ENCODE assay signal across 8 cellular contexts in the genomic region with DNA sequence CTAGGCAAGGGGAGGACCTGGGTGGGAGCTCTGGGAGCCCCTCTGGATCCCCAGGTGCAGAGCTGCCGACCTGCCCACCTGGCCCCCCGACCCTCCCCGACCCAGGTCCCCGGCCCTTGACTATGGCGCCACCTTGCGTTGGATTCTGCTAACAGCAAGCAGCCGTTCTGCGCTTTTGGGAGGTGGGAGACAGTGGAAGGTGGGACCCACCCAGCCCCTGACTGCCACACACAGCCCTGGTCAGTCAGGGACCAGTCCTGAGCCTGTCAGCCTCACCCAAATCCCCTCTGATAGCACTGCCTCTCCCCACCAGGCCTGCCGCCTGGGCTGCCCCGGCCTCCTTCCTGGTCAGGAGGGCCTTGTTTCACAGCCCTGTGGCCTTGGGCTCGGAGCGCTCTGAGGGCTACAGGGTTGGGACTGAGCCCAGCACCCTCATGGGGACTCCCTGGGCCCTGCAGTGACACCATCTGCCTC.
DNase-seq lines count a peak whose midpoint lies in the region; ATAC-seq and TF ChIP-seq lines count a peak whose summit lies in the region.

No MANE protein-coding gene starts in this region.

- no peak for ATAC-seq in GM21737 (IDR thresholded peaks at IDR 0.05; ENCODE audit: unreplicated experiment)
- ATAC-seq in GM21381 (IDR thresholded peaks at IDR 0.05; ENCODE audit: unreplicated experiment), result no peak
- ATAC-seq in HG03039 (IDR thresholded peaks at IDR 0.05; ENCODE audit: unreplicated experiment), result no peak

- no peak overlapping the region for H3K27ac ChIP-seq in spleen

- WGBS in spleen, 5 donors, result 25 to 45% (median 31%) methylated on average over 5 to 12 of the region's 12 CpGs

- H3K9me3 ChIP-seq in spleen, result no peaks in the 10 kb centered on the region

- H3K27ac Mint-ChIP-seq in activated CD4-positive, alpha-beta T cell treated with anti-CD3 and anti-CD28 coated beads, Interleukin-2, amount 10 ng/mL, durations not matched to agents 7 days and 5 days, result no peak overlapping the region

- H3K4me1 ChIP-seq in spleen, result peaks cover 0 to 5% (median 0%) of the 10 kb centered on the region in 6 donors

- CTCF ChIA-PET in activated CD4-positive, alpha-beta T cell treated with anti-CD3 and anti-CD28 coated beads, Interleukin-2, amount 10 ng/mL, durations not matched to agents 7 days and 5 days (lab: Charles Lee), result interaction anchor here (0.5 to 0.9 kb wide), 2 partner anchors 114 to 419 kb away, joined by 3 to 4 read pairs; no protein-coding TSS in a partner anchor

- H3K9me3 Mint-ChIP-seq in activated CD4-positive, alpha-beta T cell treated with anti-CD3 and anti-CD28 coated beads, Interleukin-2, amount 10 ng/mL, durations not matched to agents 7 days and 5 days, result no peaks in the 10 kb centered on the region

- H3K27me3 Mint-ChIP-seq in activated CD4-positive, alpha-beta T cell treated with anti-CD3 and anti-CD28 coated beads, Interleukin-2, amount 10 ng/mL, durations not matched to agents 7 days and 5 days, result no peaks in the 10 kb centered on the region

- intact Hi-C loops in spleen (cut with DNase I; ENCODE audit: low total_unique reads), result loop anchor here (10.0 kb wide), 2 partner anchors 99 to 229 kb away; no protein-coding TSS in a partner anchor

- DNase-seq in NCI-H510A treated with DMSO at 0.1 percent for 48 hours (lab: John Stamatoyannopoulos, UW) (peak; percentile 19), NCI-H510A (lab: John Stamatoyannopoulos, UW) (no peak), fibroblast of mammary gland (ENCODE audit: low read depth) (no peak), spleen (peak; percentile 57)
- DNase-seq in activated CD4-positive, alpha-beta T cell treated with anti-CD3 and anti-CD28 coated beads, Interleukin-2, amount 10 ng/mL, durations not matched to agents 7 days and 5 days, result peak; percentile 25

- peaks cover 2% of the 10 kb centered on the region for H3K4me1 Mint-ChIP-seq in activated CD4-positive, alpha-beta T cell treated with anti-CD3 and anti-CD28 coated beads, Interleukin-2, amount 10 ng/mL, durations not matched to agents 7 days and 5 days

- H3K4me3 ChIP-seq in fibroblast of mammary gland (ENCODE audit: control insufficient read depth, low read depth, low read length), result no peak overlapping the region
- H3K4me3 ChIP-seq in spleen, result no peak overlapping the region

- no peak for TF ChIP-seq POLR2A in spleen (IDR thresholded peaks at IDR 0.05)

- no peaks in the 10 kb centered on the region for H3K36me3 Mint-ChIP-seq in activated CD4-positive, alpha-beta T cell treated with anti-CD3 and anti-CD28 coated beads, Interleukin-2, amount 10 ng/mL, durations not matched to agents 7 days and 5 days (ENCODE audit: low read depth)

- H3K4me3 Mint-ChIP-seq in activated CD4-positive, alpha-beta T cell treated with anti-CD3 and anti-CD28 coated beads, Interleukin-2, amount 10 ng/mL, durations not matched to agents 7 days and 5 days, result no peak overlapping the region

- peak; percentile 62 for TF ChIP-seq CTCF in fibroblast of mammary gland (conservative IDR thresholded peaks at IDR 0.05; ENCODE audit: control insufficient read depth, insufficient read depth, low read depth, low read length)
- peak in 9 of 11 experiments; percentile 45 to 74 (median 58) for TF ChIP-seq CTCF in spleen (IDR thresholded peaks at IDR 0.05 in 8 of 11, conservative IDR thresholded peaks at IDR 0.05 in 3 of 11)

- H3K27me3 ChIP-seq in spleen (replicated peaks in 1 of 7), result peaks cover 0 to 72% (median 0%) of the 10 kb centered on the region in 7 donors

- POLR2A ChIA-PET in activated CD4-positive, alpha-beta T cell treated with anti-CD3 and anti-CD28 coated beads, Interleukin-2, amount 10 ng/mL, durations not matched to agents 7 days and 5 days (lab: Charles Lee), result no interaction called here

- H3K36me3 ChIP-seq in spleen, result no peaks in the 10 kb centered on the region

Comparison
In these comparisons a context has a peak if more than half of its experiments do, and no peak if none do; other contexts are left out.
1. DNase-seq: peak in NCI-H510A treated with DMSO at 0.1 percent for 48 hours (single experiment), activated CD4-positive, alpha-beta T cell treated with anti-CD3 and anti-CD28 coated beads, Interleukin-2, amount 10 ng/mL, durations not matched to agents 7 days and 5 days (single experiment) and spleen (single experiment); none in NCI-H510A (single experiment) and fibroblast of mammary gland (single experiment).